ENCODE assay signal across 31 cellular contexts in genomic region chr7:101877882-101878591, GRCh38.
A peak's percentile ranks its signal among the peaks of the same experiment; 100 is the strongest.
DNase-seq lines count a peak whose midpoint lies in the region; ATAC-seq and TF ChIP-seq lines count a peak whose summit lies in the region.
"Had no signal": no experiment of that assay in that cellular context is flagged by ENCODE, and none has a peak within 500 bp of the region (broad histone marks: within the 10 kb centered on the region; RNA-seq: fewer than 3 reads in every experiment).

No MANE protein-coding gene starts in this region.

- H3K4me1 Mint-ChIP-seq in GM23338, result peaks cover 81% of the 10 kb centered on the region
- H3K4me1 Mint-ChIP-seq: activated CD4-positive, alpha-beta T cell treated with anti-CD3 and anti-CD28 coated beads, Interleukin-2, amount 10 ng/mL, durations not matched to agents 24 days and 14 days had no signal

- H3K9me2 ChIP-seq in GM23338 (ENCODE audit: insufficient read depth), result no peaks in the 10 kb centered on the region
- no peaks in the 10 kb centered on the region for H3K9me2 ChIP-seq in OCI-LY1 (ENCODE audit: low read depth, low read length)
- no peaks in the 10 kb centered on the region for H3K9me2 ChIP-seq in SK-N-SH

- H3K27ac ChIP-seq in GM23338 (ENCODE audit: low read depth) (0 out of 2 replicates have a peak overlapping the region, but pooled peaks have one; percentile 39), OCI-LY1 (ENCODE audit: low read depth, low read length, poor library complexity, severe bottlenecking) (peak overlapping the region; percentile 70), smooth muscle cell (ENCODE audit: low read depth) (peak overlapping the region; percentile 62), SK-N-SH (ENCODE audit: low read depth in 2 of 2, low read length in 1 of 2) (no peak overlapping the region)
- H3K27ac ChIP-seq: breast epithelium, C4-2B, gastrocnemius medialis, spleen, testis, WERI-Rb-1 had no signal

- POLR2A ChIA-PET in SK-N-SH (lab: Yijun Ruan, JAX), result no interaction called here

- TF ChIP-seq CTCF in GM23338 (conservative IDR thresholded peaks at IDR 0.05; ENCODE audit: low read depth in 2 of 2) (no peak), OCI-LY1 (IDR thresholded peaks at IDR 0.05; ENCODE audit: low read length) (no peak), smooth muscle cell (IDR thresholded peaks at IDR 0.05; ENCODE audit: borderline replicate concordance, insufficient read depth, poor library complexity, severe bottlenecking) (no peak), SK-N-SH (IDR thresholded peaks at IDR 0.05) (no peak)

- H4K20me1 ChIP-seq in GM23338 (replicated peaks; ENCODE audit: insufficient read depth) (peaks cover 72% of the 10 kb centered on the region), OCI-LY1 (ENCODE audit: insufficient read depth, low read length) (peaks cover 3% of the 10 kb centered on the region; the same call in 1 of the 2 replicates), smooth muscle cell (ENCODE audit: low read depth) (peaks cover 76% of the 10 kb centered on the region), SK-N-SH (ENCODE audit: insufficient read depth) (0 out of 2 replicates have a peak, but pooled peaks cover 7% of the 10 kb centered on the region)

- ATAC-seq in GM23338, result peak; percentile 19
- ATAC-seq: activated naive CD4-positive, alpha-beta T cell treated with anti-CD3 and anti-CD28 coated beads, Interleukin-2, amount 50 U/mL, for 72 hours; gastrocnemius medialis; Panc1; right cardiac atrium had no signal

- no peak for TF ChIP-seq RAD21 in SK-N-SH (IDR thresholded peaks at IDR 0.05; ENCODE audit: low read length)

- H3K27me3 Mint-ChIP-seq in GM23338 (ENCODE audit: insufficient read depth, low read depth, poor library complexity), result peaks cover 13% of the 10 kb centered on the region
- H3K27me3 Mint-ChIP-seq: activated CD4-positive, alpha-beta T cell treated with anti-CD3 and anti-CD28 coated beads, Interleukin-2, amount 10 ng/mL, durations not matched to agents 24 days and 14 days; stimulated activated naive CD8-positive, alpha-beta T cell treated with anti-CD3 and anti-CD28 coated beads, Interleukin-15, Interleukin-2, amounts not matched to agents 100 ng/mL and 50 ng/mL, for 24 hours had no signal

- H3F3A ChIP-seq in GM23338 (replicated peaks; ENCODE audit: low read depth), result 0 out of 2 replicates have a peak, but pooled peaks cover 10% of the 10 kb centered on the region
- 0 out of 2 replicates have a peak, but pooled peaks cover 10% of the 10 kb centered on the region for H3F3A ChIP-seq in OCI-LY1 (ENCODE audit: insufficient read depth, low read length)
- H3F3A ChIP-seq in smooth muscle cell (ENCODE audit: low read depth), result peaks cover 23% of the 10 kb centered on the region
- H3F3A ChIP-seq in SK-N-SH (replicated peaks; ENCODE audit: insufficient read depth), result peaks cover 36% of the 10 kb centered on the region

- H3K4me1 ChIP-seq in GM23338 (ENCODE audit: insufficient read depth) (peaks cover 78% of the 10 kb centered on the region), OCI-LY1 (ENCODE audit: insufficient read depth, low read length, severe bottlenecking) (peaks cover 100% of the 10 kb centered on the region), smooth muscle cell (ENCODE audit: low read depth) (peaks cover 23% of the 10 kb centered on the region), SK-N-SH (ENCODE audit: control insufficient read depth in 1 of 2, insufficient read depth in 2 of 2, low read depth in 1 of 2, low read length in 1 of 2) (peaks cover 37 to 48% of the 10 kb centered on the region in 2 experiments)

- peak; percentile 45 for DNase-seq in GM23338 (ENCODE audit: low spot score)
- DNase-seq in iPS-NIHi7 (ENCODE audit: extremely low spot score), result peak; percentile 15
- DNase-seq in smooth muscle cell (lab: John Stamatoyannopoulos, UW; ENCODE audit: unreplicated experiment), result no peak
- no peak for DNase-seq in SK-N-SH
- no peak for DNase-seq in hepatic stellate cell (ENCODE audit: low spot score)
- DNase-seq in activated CD8-positive, alpha-beta memory T cell treated with anti-CD3 and anti-CD28 coated beads, Interleukin-2, amount 50 U/mL, for 4 hours, result no peak
- DNase-seq: activated CD4-positive, alpha-beta T cell treated with anti-CD3 and anti-CD28 coated beads, Interleukin-2, amount 10 ng/mL, durations not matched to agents 24 days and 14 days; activated CD8-positive, alpha-beta memory T cell treated with anti-CD3 and anti-CD28 coated beads for 24 hours; anterior cingulate cortex; COR-L47; gastrocnemius medialis; GDM1; HCEC 1CT; hypothalamus; immature natural killer cell; mammary epithelial cell; NCI-H146; NCI-H510A treated with DMSO at 0.1 percent for 48 hours; right cardiac atrium; spleen; stimulated activated CD4-positive, alpha-beta T cell treated with anti-CD3 and anti-CD28 coated beads, Interleukin-2, amount 100 ng/mL, for 24 hours; stimulated activated CD8-positive, alpha-beta memory T cell treated with anti-CD3 and anti-CD28 coated beads, Interleukin-4, amount 100 ng/mL, for 48 hours; T1000; testis; WERI-Rb-1 had no signal

- H3K27me3 ChIP-seq in GM23338 (ENCODE audit: insufficient read depth) (no peaks in the 10 kb centered on the region), OCI-LY1 (ENCODE audit: insufficient read depth, low read length) (no peaks in the 10 kb centered on the region), smooth muscle cell (ENCODE audit: low read depth) (no peaks in the 10 kb centered on the region), SK-N-SH (ENCODE audit: insufficient read depth) (no peaks in the 10 kb centered on the region)
- H3K27me3 ChIP-seq: breast epithelium, gastrocnemius medialis, spleen, testis had no signal

- H3K79me2 ChIP-seq in GM23338 (replicated peaks; ENCODE audit: insufficient read depth) (peaks cover 100% of the 10 kb centered on the region), OCI-LY1 (ENCODE audit: insufficient read depth, low read length) (peaks cover 96% of the 10 kb centered on the region), smooth muscle cell (ENCODE audit: low read depth) (peaks cover 82% of the 10 kb centered on the region), SK-N-SH (ENCODE audit: insufficient read depth) (peaks cover 89% of the 10 kb centered on the region)

- H3K36me3 Mint-ChIP-seq in GM23338 (ENCODE audit: low read depth), result 0 out of 3 replicates have a peak, but pooled peaks cover 4% of the 10 kb centered on the region
- H3K36me3 Mint-ChIP-seq: activated naive CD4-positive, alpha-beta T cell treated with anti-CD3 and anti-CD28 coated beads, Interleukin-2, amount 50 U/mL, for 72 hours; immature natural killer cell had no signal

- H3K4me3 ChIP-seq in GM23338 (no peak overlapping the region), OCI-LY1 (ENCODE audit: low read depth, low read length, poor library complexity, severe bottlenecking) (peak overlapping the region; percentile 8), smooth muscle cell (no peak overlapping the region), SK-N-SH (ENCODE audit: low read depth in 2 of 2, low read length in 1 of 2) (no peak overlapping the region)
- H3K4me3 ChIP-seq: breast epithelium, gastrocnemius medialis, spleen, testis had no signal

- no peak overlapping the region for H3K4me3 Mint-ChIP-seq in GM23338
- H3K4me3 Mint-ChIP-seq: activated CD4-positive, alpha-beta T cell treated with anti-CD3 and anti-CD28 coated beads, Interleukin-2, amount 10 ng/mL, durations not matched to agents 24 days and 14 days; immature natural killer cell; stimulated activated naive CD8-positive, alpha-beta T cell treated with anti-CD3 and anti-CD28 coated beads, Interleukin-15, Interleukin-2, amounts not matched to agents 100 ng/mL and 50 ng/mL, for 24 hours had no signal

- H3K9me3 Mint-ChIP-seq in GM23338, result no peaks in the 10 kb centered on the region
- H3K9me3 Mint-ChIP-seq: activated CD4-positive, alpha-beta T cell treated with anti-CD3 and anti-CD28 coated beads, Interleukin-2, amount 10 ng/mL, durations not matched to agents 24 days and 14 days; activated naive CD4-positive, alpha-beta T cell treated with anti-CD3 and anti-CD28 coated beads, Interleukin-2, amount 50 U/mL, for 72 hours; immature natural killer cell; stimulated activated naive CD8-positive, alpha-beta T cell treated with anti-CD3 and anti-CD28 coated beads, Interleukin-15, Interleukin-2, amounts not matched to agents 100 ng/mL and 50 ng/mL, for 24 hours had no signal

- no peak overlapping the region; the same call in 1 of the 2 replicates for H3K27ac Mint-ChIP-seq in GM23338
- H3K27ac Mint-ChIP-seq: activated CD4-positive, alpha-beta T cell treated with anti-CD3 and anti-CD28 coated beads, Interleukin-2, amount 10 ng/mL, durations not matched to agents 24 days and 14 days; activated naive CD4-positive, alpha-beta T cell treated with anti-CD3 and anti-CD28 coated beads, Interleukin-2, amount 50 U/mL, for 72 hours; immature natural killer cell; stimulated activated naive CD8-positive, alpha-beta T cell treated with anti-CD3 and anti-CD28 coated beads, Interleukin-15, Interleukin-2, amounts not matched to agents 100 ng/mL and 50 ng/mL, for 24 hours had no signal

- 70% methylated on average over 12 of the region's 12 CpGs for WGBS in smooth muscle cell (ENCODE audit: low lambda C conversion rate)
- WGBS in SK-N-SH (ENCODE audit: low lambda C conversion rate), result 95% methylated on average over 12 of the region's 12 CpGs

- no peak for TF ChIP-seq EP300 in SK-N-SH (IDR thresholded peaks at IDR 0.05; ENCODE audit: borderline replicate concordance in 1 of 2, low read depth in 1 of 2, low read length in 1 of 2)

- H3K9ac ChIP-seq in OCI-LY1 (ENCODE audit: low read length) (peak overlapping the region; percentile 18; the same call in 1 of the 2 replicates), smooth muscle cell (ENCODE audit: low read depth) (no peak overlapping the region), SK-N-SH (no peak overlapping the region)

- H3K4me2 ChIP-seq in GM23338 (0 out of 2 replicates have a peak overlapping the region, but pooled peaks have one; percentile 41), OCI-LY1 (ENCODE audit: low read length) (peak overlapping the region; percentile 48), smooth muscle cell (no peak overlapping the region), SK-N-SH (no peak overlapping the region)

- CTCF ChIA-PET in SK-N-SH (lab: Yijun Ruan, JAX), result interaction anchor here (2.2 kb wide), 1 partner anchor 21 kb away, joined by 7 read pairs; no protein-coding TSS in a partner anchor

- H3K9me3 ChIP-seq in OCI-LY1 (ENCODE audit: low read length) (no peaks in the 10 kb centered on the region), smooth muscle cell (replicated peaks; ENCODE audit: low read depth) (no peaks in the 10 kb centered on the region), SK-N-SH (no peaks in the 10 kb centered on the region)
- H3K9me3 ChIP-seq: breast epithelium, gastrocnemius medialis, spleen, testis had no signal

- H3K36me3 ChIP-seq in GM23338 (ENCODE audit: insufficient read depth) (no peaks in the 10 kb centered on the region), OCI-LY1 (ENCODE audit: insufficient read depth, low read length) (peaks cover 30% of the 10 kb centered on the region), smooth muscle cell (ENCODE audit: low read depth) (no peaks in the 10 kb centered on the region), SK-N-SH (replicated peaks in 1 of 2; ENCODE audit: control insufficient read depth in 1 of 2, insufficient read depth in 2 of 2, low read length in 1 of 2) (no peaks in the 10 kb centered on the region)
- H3K36me3 ChIP-seq: breast epithelium, gastrocnemius medialis, spleen, WERI-Rb-1 had no signal

- no peak overlapping the region for H2AFZ ChIP-seq in GM23338
- no peak overlapping the region for H2AFZ ChIP-seq in OCI-LY1 (ENCODE audit: low read length)
- no peak overlapping the region for H2AFZ ChIP-seq in smooth muscle cell (ENCODE audit: low read depth)
- H2AFZ ChIP-seq in SK-N-SH (ENCODE audit: low read depth), result no peak overlapping the region

Comparison
In these comparisons a context has a peak if more than half of its experiments do, and no peak if none do; other contexts are left out.
1. DNase-seq: peak in GM23338 (single experiment) and iPS-NIHi7 (single experiment); none in smooth muscle cell (single experiment), SK-N-SH (single experiment), hepatic stellate cell (single experiment) and activated CD8-positive, alpha-beta memory T cell treated with anti-CD3 and anti-CD28 coated beads, Interleukin-2, amount 50 U/mL, for 4 hours (single experiment).
2. H3K27ac ChIP-seq: peak in GM23338 (single experiment), OCI-LY1 (single experiment) and smooth muscle cell (single experiment); none in SK-N-SH (0 of 2).
3. H3K4me2 ChIP-seq: peak in GM23338 (single experiment) and OCI-LY1 (single experiment); none in smooth muscle cell (single experiment) and SK-N-SH (single experiment).